8 cellular contexts compared by ENCODE assay signal in the genomic region with DNA sequence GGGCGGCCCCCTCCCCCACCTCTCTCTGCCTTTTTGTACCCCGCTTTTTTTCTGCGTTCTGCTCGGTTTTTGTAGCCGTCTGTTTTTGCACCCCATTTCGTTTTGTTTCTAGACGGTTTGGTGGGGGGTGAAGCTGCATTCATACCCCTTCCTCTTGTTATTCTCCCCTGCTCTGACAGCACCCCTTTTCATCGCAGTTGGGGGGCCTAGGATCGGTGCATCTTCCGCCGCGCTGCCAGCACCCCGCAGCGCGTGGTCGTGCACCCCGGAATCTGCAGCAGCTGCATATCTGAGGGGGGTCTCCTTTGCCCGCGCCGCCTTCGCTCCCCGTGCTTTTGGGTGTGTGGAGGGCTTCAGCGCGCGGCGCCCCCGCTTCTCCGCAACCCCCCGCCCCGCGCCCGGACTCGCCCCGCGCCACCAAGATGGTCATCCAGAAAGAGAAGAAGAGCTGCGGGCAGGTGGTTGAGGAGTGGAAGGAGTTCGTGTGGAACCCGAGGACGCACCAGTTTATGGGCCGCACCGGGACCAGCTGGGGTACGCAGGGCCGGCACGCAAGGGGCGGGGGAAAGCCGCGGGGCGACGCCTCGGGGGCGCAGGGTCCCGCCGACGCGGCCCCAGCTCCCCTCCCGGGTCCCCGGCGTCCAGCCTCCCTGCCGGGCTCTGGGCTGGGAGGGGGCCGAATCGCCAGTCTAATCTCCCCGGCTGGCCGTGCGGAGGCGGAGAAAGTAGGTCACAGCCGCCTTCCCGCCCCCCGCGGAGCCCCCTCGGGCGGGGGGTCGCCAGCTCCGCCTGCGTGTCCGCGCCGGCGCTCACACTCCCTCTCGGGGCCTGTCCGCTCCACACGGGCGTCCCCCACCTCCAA. TPM values are rescaled to one million over a fixed set of nuclear protein-coding genes. Genes with fewer than 3 reads are reported as not detected.
DNase-seq lines count a peak whose midpoint lies in the region; ATAC-seq and TF ChIP-seq lines count a peak whose summit lies in the region.

No MANE protein-coding gene starts in this region.

- H3K27me3 Mint-ChIP-seq in T-helper 17 cell (peaks cover 35% of the 10 kb centered on the region), progenitor cell of endocrine pancreas (peaks cover 66% of the 10 kb centered on the region)

- 0% methylated on average over 7 to 12 of the region's 82 CpGs for WGBS in gastroesophageal sphincter (ENCODE audit: low coverage in 1 of 2), 2 donors

- H3K9me3 ChIP-seq in ES-I3 (ENCODE audit: control insufficient read depth, insufficient read depth, low read length) (no peaks in the 10 kb centered on the region), T-helper 17 cell (ENCODE audit: control insufficient read depth, low read length, poor library complexity, severe bottlenecking) (no peaks in the 10 kb centered on the region), gastroesophageal sphincter (no peaks in the 10 kb centered on the region)

- peaks cover 19% of the 10 kb centered on the region for H3K4me1 Mint-ChIP-seq in T-helper 17 cell
- peaks cover 11% of the 10 kb centered on the region for H3K4me1 Mint-ChIP-seq in progenitor cell of endocrine pancreas (ENCODE audit: low read depth)

- peak overlapping the region in 3 of 4 donors; percentile 66 to 77 (median 67) for H3K27ac ChIP-seq in gastroesophageal sphincter

- H3K36me3 Mint-ChIP-seq in T-helper 17 cell (ENCODE audit: low read depth) (peaks cover 3% of the 10 kb centered on the region), progenitor cell of endocrine pancreas (ENCODE audit: insufficient read depth) (no peaks in the 10 kb centered on the region)

- H3K9me3 Mint-ChIP-seq in progenitor cell of endocrine pancreas (ENCODE audit: low read depth): no peaks in the 10 kb centered on the region

- H3K4me3 ChIP-seq in gastroesophageal sphincter: peak overlapping the region; percentile 31 to 59

- no peak for TF ChIP-seq EP300 in gastroesophageal sphincter (IDR thresholded peaks at IDR 0.05)

- H3K27ac Mint-ChIP-seq in T-helper 17 cell: peak overlapping the region; percentile 62
- H3K27ac Mint-ChIP-seq in progenitor cell of endocrine pancreas: no peak overlapping the region

- H3K4me1 ChIP-seq in ES-I3 (ENCODE audit: insufficient read depth, low read length) (peaks cover 16% of the 10 kb centered on the region; the same call in 1 of the 2 replicates), gastroesophageal sphincter (peaks cover 0 to 29% (median 18%) of the 10 kb centered on the region in 3 donors)

- peak overlapping the region; percentile 55 for H3K9ac ChIP-seq in ES-I3 (ENCODE audit: low read depth, low read length)

- H3K4me3 Mint-ChIP-seq in T-helper 17 cell: peak overlapping the region; percentile 97
- H3K4me3 Mint-ChIP-seq in progenitor cell of endocrine pancreas (ENCODE audit: low read depth): peak overlapping the region; percentile 72

- no peak for TF ChIP-seq CTCF in gastroesophageal sphincter (IDR thresholded peaks at IDR 0.05)
- TF ChIP-seq CTCF in progenitor cell of endocrine pancreas (IDR thresholded peaks at IDR 0.05; ENCODE audit: unreplicated experiment): peak; percentile 24

- H3K27me3 ChIP-seq in gastroesophageal sphincter: peaks cover 46% of the 10 kb centered on the region

- DNase-seq in T-helper 17 cell (no peak), progenitor cell of endocrine pancreas (ENCODE audit: low spot score, unreplicated experiment) (no peak), occipital lobe (lab: John Stamatoyannopoulos, UW) (no peak)

- no peak for TF ChIP-seq POLR2A in gastroesophageal sphincter (IDR thresholded peaks at IDR 0.05)

- H3K36me3 ChIP-seq in ES-I3 (ENCODE audit: insufficient read depth, low read length): no peaks in the 10 kb centered on the region
- no peaks in the 10 kb centered on the region for H3K36me3 ChIP-seq in gastroesophageal sphincter

- ATAC-seq in T-helper 17 cell (peak; percentile 8), gastroesophageal sphincter (peak; percentile 15), HG03469 (IDR thresholded peaks at IDR 0.05; ENCODE audit: unreplicated experiment) (no peak), HG03342 (IDR thresholded peaks at IDR 0.05; ENCODE audit: unreplicated experiment) (no peak), HG02938 (IDR thresholded peaks at IDR 0.05; ENCODE audit: unreplicated experiment) (no peak)

RNA-seq across cellular contexts. Expression of a gene that starts 0.6 kb away (rescaled TPM):
- total RNA-seq in T-helper 17 cell (under 1 TPM in 1 of 2 donors, not detected in 1; 0.15 TPM), gastroesophageal sphincter (1 to 10 TPM in 3 of 4 donors, under 1 TPM in 1; 0.77 to 3.6 (median 2.3) TPM), progenitor cell of endocrine pancreas (1.5 and 2.1 TPM in 2 replicates), occipital lobe (5.0 TPM)

RNA-seq across cellular contexts. Expression of a gene that starts 21.4 kb away (rescaled TPM):
- total RNA-seq in T-helper 17 cell (under 1 TPM in 1 of 2 donors, not detected in 1; 0.40 TPM), gastroesophageal sphincter (1 to 10 TPM in 1 of 4 donors, under 1 TPM in 1, not detected in 2; 0.40 to 3.0 TPM), progenitor cell of endocrine pancreas (5.1 and 5.9 TPM in 2 replicates), occipital lobe (not detected)

RNA-seq across cellular contexts. Expression of a gene that starts 23.7 kb away (rescaled TPM):
- 10 to 100 TPM; 39.1 to 42.9 TPM for total RNA-seq in T-helper 17 cell
- 10 to 100 TPM; 50.6 to 72.3 (median 62.3) TPM for total RNA-seq in gastroesophageal sphincter
- 108 and 120 TPM in 2 replicates for total RNA-seq in progenitor cell of endocrine pancreas
- 32.8 TPM for total RNA-seq in occipital lobe

RNA-seq across cellular contexts. Expression of a gene that starts 36.0 kb away (rescaled TPM):
- 10 to 100 TPM; 61.2 to 66.2 TPM for total RNA-seq in T-helper 17 cell
- total RNA-seq in gastroesophageal sphincter: 10 to 100 TPM; 14.7 to 16.3 (median 15.6) TPM
- 106 and 121 TPM in 2 replicates for total RNA-seq in progenitor cell of endocrine pancreas
- 9.4 TPM for total RNA-seq in occipital lobe

RNA-seq across cellular contexts. Expression of a gene that starts 36.6 kb away (rescaled TPM):
- total RNA-seq in T-helper 17 cell (10 to 100 TPM; 22.3 to 23.4 TPM), gastroesophageal sphincter (10 to 100 TPM; 39.3 to 54.6 (median 47.4) TPM), progenitor cell of endocrine pancreas (53.6 and 61.4 TPM in 2 replicates), occipital lobe (51.9 TPM)

Comparison
In these comparisons a context has a peak if more than half of its experiments do, and no peak if none do; other contexts are left out.
1. ATAC-seq: peak in T-helper 17 cell (single experiment) and gastroesophageal sphincter (single experiment); none in HG03469 (single experiment), HG03342 (single experiment) and HG02938 (single experiment).